In the genomic region with DNA sequence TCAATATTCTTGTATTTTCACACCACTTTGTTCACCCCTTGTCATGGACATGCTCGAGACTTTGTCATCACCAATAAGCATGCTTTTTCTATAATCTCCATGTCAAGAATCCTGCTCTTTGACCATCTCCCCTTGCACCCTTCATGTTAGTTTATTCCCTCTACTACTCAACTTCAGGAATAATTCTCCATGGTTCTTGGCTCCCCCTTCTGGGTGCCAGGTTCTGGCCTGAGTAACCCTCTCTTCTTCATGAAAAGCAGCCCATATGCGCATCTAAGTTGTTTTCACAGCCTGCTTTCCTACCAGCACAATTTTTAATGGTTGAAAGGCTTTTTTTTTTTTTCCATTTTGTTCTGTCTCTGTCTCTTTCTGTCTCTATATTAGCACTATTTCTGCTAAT, we compare ENCODE assay signal across 1 cellular context.
TF ChIP-seq lines count a peak whose summit lies in the region.

No MANE protein-coding gene starts in this region.

TF ChIP-seq in WTC11, 78 proteins besides CTCF, POLR2A, EP300 and RAD21 (continued from another document):
- TF ChIP-seq, protein P1, sequence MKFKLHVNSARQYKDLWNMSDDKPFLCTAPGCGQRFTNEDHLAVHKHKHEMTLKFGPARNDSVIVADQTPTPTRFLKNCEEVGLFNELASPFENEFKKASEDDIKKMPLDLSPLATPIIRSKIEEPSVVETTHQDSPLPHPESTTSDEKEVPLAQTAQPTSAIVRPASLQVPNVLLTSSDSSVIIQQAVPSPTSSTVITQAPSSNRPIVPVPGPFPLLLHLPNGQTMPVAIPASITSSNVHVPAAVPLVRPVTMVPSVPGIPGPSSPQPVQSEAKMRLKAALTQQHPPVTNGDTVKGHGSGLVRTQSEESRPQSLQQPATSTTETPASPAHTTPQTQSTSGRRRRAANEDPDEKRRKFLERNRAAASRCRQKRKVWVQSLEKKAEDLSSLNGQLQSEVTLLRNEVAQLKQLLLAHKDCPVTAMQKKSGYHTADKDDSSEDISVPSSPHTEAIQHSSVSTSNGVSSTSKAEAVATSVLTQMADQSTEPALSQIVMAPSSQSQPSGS (CRISPR knock-in tag; IDR thresholded peaks at IDR 0.05; ENCODE audit: borderline replicate concordance, low read depth): no peak
- TF ChIP-seq, protein P2, sequence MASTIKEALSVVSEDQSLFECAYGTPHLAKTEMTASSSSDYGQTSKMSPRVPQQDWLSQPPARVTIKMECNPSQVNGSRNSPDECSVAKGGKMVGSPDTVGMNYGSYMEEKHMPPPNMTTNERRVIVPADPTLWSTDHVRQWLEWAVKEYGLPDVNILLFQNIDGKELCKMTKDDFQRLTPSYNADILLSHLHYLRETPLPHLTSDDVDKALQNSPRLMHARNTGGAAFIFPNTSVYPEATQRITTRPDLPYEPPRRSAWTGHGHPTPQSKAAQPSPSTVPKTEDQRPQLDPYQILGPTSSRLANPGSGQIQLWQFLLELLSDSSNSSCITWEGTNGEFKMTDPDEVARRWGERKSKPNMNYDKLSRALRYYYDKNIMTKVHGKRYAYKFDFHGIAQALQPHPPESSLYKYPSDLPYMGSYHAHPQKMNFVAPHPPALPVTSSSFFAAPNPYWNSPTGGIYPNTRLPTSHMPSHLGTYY (CRISPR knock-in tag; IDR thresholded peaks at IDR 0.05): no peak
- no peak for TF ChIP-seq GRHL2 (CRISPR knock-in tag; IDR thresholded peaks at IDR 0.05; ENCODE audit: insufficient replicate concordance, severe bottlenecking)
- TF ChIP-seq, protein P3, sequence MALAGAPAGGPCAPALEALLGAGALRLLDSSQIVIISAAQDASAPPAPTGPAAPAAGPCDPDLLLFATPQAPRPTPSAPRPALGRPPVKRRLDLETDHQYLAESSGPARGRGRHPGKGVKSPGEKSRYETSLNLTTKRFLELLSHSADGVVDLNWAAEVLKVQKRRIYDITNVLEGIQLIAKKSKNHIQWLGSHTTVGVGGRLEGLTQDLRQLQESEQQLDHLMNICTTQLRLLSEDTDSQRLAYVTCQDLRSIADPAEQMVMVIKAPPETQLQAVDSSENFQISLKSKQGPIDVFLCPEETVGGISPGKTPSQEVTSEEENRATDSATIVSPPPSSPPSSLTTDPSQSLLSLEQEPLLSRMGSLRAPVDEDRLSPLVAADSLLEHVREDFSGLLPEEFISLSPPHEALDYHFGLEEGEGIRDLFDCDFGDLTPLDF (CRISPR knock-in tag; IDR thresholded peaks at IDR 0.05): no peak
- TF ChIP-seq, protein P4, sequence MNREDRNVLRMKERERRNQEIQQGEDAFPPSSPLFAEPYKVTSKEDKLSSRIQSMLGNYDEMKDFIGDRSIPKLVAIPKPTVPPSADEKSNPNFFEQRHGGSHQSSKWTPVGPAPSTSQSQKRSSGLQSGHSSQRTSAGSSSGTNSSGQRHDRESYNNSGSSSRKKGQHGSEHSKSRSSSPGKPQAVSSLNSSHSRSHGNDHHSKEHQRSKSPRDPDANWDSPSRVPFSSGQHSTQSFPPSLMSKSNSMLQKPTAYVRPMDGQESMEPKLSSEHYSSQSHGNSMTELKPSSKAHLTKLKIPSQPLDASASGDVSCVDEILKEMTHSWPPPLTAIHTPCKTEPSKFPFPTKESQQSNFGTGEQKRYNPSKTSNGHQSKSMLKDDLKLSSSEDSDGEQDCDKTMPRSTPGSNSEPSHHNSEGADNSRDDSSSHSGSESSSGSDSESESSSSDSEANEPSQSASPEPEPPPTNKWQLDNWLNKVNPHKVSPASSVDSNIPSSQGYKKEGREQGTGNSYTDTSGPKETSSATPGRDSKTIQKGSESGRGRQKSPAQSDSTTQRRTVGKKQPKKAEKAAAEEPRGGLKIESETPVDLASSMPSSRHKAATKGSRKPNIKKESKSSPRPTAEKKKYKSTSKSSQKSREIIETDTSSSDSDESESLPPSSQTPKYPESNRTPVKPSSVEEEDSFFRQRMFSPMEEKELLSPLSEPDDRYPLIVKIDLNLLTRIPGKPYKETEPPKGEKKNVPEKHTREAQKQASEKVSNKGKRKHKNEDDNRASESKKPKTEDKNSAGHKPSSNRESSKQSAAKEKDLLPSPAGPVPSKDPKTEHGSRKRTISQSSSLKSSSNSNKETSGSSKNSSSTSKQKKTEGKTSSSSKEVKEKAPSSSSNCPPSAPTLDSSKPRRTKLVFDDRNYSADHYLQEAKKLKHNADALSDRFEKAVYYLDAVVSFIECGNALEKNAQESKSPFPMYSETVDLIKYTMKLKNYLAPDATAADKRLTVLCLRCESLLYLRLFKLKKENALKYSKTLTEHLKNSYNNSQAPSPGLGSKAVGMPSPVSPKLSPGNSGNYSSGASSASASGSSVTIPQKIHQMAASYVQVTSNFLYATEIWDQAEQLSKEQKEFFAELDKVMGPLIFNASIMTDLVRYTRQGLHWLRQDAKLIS (CRISPR knock-in tag; IDR thresholded peaks at IDR 0.05; ENCODE audit: borderline replicate concordance): no peak
- no peak for TF ChIP-seq TEAD1 (CRISPR knock-in tag; IDR thresholded peaks at IDR 0.05)
- TF ChIP-seq, protein P5, sequence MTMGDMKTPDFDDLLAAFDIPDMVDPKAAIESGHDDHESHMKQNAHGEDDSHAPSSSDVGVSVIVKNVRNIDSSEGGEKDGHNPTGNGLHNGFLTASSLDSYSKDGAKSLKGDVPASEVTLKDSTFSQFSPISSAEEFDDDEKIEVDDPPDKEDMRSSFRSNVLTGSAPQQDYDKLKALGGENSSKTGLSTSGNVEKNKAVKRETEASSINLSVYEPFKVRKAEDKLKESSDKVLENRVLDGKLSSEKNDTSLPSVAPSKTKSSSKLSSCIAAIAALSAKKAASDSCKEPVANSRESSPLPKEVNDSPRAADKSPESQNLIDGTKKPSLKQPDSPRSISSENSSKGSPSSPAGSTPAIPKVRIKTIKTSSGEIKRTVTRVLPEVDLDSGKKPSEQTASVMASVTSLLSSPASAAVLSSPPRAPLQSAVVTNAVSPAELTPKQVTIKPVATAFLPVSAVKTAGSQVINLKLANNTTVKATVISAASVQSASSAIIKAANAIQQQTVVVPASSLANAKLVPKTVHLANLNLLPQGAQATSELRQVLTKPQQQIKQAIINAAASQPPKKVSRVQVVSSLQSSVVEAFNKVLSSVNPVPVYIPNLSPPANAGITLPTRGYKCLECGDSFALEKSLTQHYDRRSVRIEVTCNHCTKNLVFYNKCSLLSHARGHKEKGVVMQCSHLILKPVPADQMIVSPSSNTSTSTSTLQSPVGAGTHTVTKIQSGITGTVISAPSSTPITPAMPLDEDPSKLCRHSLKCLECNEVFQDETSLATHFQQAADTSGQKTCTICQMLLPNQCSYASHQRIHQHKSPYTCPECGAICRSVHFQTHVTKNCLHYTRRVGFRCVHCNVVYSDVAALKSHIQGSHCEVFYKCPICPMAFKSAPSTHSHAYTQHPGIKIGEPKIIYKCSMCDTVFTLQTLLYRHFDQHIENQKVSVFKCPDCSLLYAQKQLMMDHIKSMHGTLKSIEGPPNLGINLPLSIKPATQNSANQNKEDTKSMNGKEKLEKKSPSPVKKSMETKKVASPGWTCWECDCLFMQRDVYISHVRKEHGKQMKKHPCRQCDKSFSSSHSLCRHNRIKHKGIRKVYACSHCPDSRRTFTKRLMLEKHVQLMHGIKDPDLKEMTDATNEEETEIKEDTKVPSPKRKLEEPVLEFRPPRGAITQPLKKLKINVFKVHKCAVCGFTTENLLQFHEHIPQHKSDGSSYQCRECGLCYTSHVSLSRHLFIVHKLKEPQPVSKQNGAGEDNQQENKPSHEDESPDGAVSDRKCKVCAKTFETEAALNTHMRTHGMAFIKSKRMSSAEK (CRISPR knock-in tag; IDR thresholded peaks at IDR 0.05; ENCODE audit: borderline replicate concordance): no peak
- TF ChIP-seq, protein P6, sequence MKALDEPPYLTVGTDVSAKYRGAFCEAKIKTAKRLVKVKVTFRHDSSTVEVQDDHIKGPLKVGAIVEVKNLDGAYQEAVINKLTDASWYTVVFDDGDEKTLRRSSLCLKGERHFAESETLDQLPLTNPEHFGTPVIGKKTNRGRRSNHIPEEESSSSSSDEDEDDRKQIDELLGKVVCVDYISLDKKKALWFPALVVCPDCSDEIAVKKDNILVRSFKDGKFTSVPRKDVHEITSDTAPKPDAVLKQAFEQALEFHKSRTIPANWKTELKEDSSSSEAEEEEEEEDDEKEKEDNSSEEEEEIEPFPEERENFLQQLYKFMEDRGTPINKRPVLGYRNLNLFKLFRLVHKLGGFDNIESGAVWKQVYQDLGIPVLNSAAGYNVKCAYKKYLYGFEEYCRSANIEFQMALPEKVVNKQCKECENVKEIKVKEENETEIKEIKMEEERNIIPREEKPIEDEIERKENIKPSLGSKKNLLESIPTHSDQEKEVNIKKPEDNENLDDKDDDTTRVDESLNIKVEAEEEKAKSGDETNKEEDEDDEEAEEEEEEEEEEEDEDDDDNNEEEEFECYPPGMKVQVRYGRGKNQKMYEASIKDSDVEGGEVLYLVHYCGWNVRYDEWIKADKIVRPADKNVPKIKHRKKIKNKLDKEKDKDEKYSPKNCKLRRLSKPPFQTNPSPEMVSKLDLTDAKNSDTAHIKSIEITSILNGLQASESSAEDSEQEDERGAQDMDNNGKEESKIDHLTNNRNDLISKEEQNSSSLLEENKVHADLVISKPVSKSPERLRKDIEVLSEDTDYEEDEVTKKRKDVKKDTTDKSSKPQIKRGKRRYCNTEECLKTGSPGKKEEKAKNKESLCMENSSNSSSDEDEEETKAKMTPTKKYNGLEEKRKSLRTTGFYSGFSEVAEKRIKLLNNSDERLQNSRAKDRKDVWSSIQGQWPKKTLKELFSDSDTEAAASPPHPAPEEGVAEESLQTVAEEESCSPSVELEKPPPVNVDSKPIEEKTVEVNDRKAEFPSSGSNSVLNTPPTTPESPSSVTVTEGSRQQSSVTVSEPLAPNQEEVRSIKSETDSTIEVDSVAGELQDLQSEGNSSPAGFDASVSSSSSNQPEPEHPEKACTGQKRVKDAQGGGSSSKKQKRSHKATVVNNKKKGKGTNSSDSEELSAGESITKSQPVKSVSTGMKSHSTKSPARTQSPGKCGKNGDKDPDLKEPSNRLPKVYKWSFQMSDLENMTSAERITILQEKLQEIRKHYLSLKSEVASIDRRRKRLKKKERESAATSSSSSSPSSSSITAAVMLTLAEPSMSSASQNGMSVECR (CRISPR knock-in tag; IDR thresholded peaks at IDR 0.05; ENCODE audit: borderline replicate concordance): no peak
- no peak for TF ChIP-seq ATF1 (CRISPR knock-in tag; IDR thresholded peaks at IDR 0.05)
